In genomic region chr1:53294557-53294956, GRCh38 we compare ENCODE assay signal across 9 cellular contexts. TPM values are rescaled to one million over a fixed set of nuclear protein-coding genes. Genes with fewer than 3 reads are reported as not detected.
DNase-seq lines count a peak whose midpoint lies in the region; ATAC-seq and TF ChIP-seq lines count a peak whose summit lies in the region.
"Had no signal": no experiment of that assay in that cellular context is flagged by ENCODE, and none has a peak within 500 bp of the region (broad histone marks: within the 10 kb centered on the region; RNA-seq: fewer than 3 reads in every experiment).

No MANE protein-coding gene starts in this region.

- H3K27ac Mint-ChIP-seq in MCF 10A (ENCODE audit: low read depth, unreplicated experiment), result peak overlapping the region; percentile 84
- H3K27ac Mint-ChIP-seq in naive thymus-derived CD4-positive, alpha-beta T cell, result peak overlapping the region in 2 of 9 donors; percentile 45 to 89

- no peak for TF ChIP-seq POLR2A in breast epithelium (IDR thresholded peaks at IDR 0.05)

- H3K4me1 ChIP-seq in breast epithelium (no peaks in the 10 kb centered on the region), mucosa of descending colon (ENCODE audit: low read depth) (peaks cover 15% of the 10 kb centered on the region)
- H3K4me1 ChIP-seq in naive thymus-derived CD4-positive, alpha-beta T cell (ENCODE audit: control insufficient read depth in 2 of 2, insufficient read depth in 2 of 2, low read length in 2 of 2), result peaks cover 4 to 27% of the 10 kb centered on the region in 2 donors

- intact Hi-C loops in MCF 10A (cut with micrococcal nuclease) (no loop called here), breast epithelium (cut with DNase I; ENCODE audit: low total_unique reads) (no loop called here), mucosa of descending colon (cut with DNase I, micrococcal nuclease) (no loop called here)
- intact Hi-C loops in naive thymus-derived CD4-positive, alpha-beta T cell (cut with micrococcal nuclease), result loop anchor here (2.0 to 5.0 kb wide), 2 partner anchors 32 to 33 kb away; partner anchors contain the start of gene LRP8 (in 1 of the 2)

- H3K36me3 ChIP-seq in breast epithelium (no peaks in the 10 kb centered on the region), mucosa of descending colon (ENCODE audit: low read depth) (no peaks in the 10 kb centered on the region)
- H3K36me3 ChIP-seq in naive thymus-derived CD4-positive, alpha-beta T cell (ENCODE audit: control insufficient read depth in 2 of 3, insufficient read depth in 3 of 3, low read length in 3 of 3), result no peaks in the 10 kb centered on the region

- H3K9me3 Mint-ChIP-seq in MCF 10A (ENCODE audit: unreplicated experiment), result no peaks in the 10 kb centered on the region
- no peaks in the 10 kb centered on the region for H3K9me3 Mint-ChIP-seq in naive thymus-derived CD4-positive, alpha-beta T cell

- H3K9me3 ChIP-seq in breast epithelium, result no peaks in the 10 kb centered on the region
- H3K9me3 ChIP-seq in naive thymus-derived CD4-positive, alpha-beta T cell (ENCODE audit: control insufficient read depth in 2 of 3, low read length in 3 of 3), result no peaks in the 10 kb centered on the region
- H3K9me3 ChIP-seq in mucosa of descending colon, result no peaks in the 10 kb centered on the region

- no peak for TF ChIP-seq CTCF in MCF 10A (IDR thresholded peaks at IDR 0.05; ENCODE audit: unreplicated experiment)
- TF ChIP-seq CTCF in breast epithelium (IDR thresholded peaks at IDR 0.05), result no peak
- no peak for TF ChIP-seq CTCF in mucosa of descending colon (IDR thresholded peaks at IDR 0.05)

- no peaks in the 10 kb centered on the region for H3K27me3 Mint-ChIP-seq in MCF 10A (ENCODE audit: insufficient read depth, unreplicated experiment)
- H3K27me3 Mint-ChIP-seq in naive thymus-derived CD4-positive, alpha-beta T cell, result no peaks in the 10 kb centered on the region

- POLR2A ChIA-PET in MCF 10A (lab: Yijun Ruan, JAX), result interaction anchor here (1.0 kb wide), 1 partner anchor 10 kb away, joined by 3 read pairs; no protein-coding TSS in a partner anchor
- POLR2A ChIA-PET in naive thymus-derived CD4-positive, alpha-beta T cell (lab: Charles Lee), result no interaction called here

- H3K4me3 Mint-ChIP-seq in MCF 10A (ENCODE audit: unreplicated experiment), result no peak overlapping the region
- H3K4me3 Mint-ChIP-seq in naive thymus-derived CD4-positive, alpha-beta T cell, result peak overlapping the region in 1 of 10 donors; percentile 68

- H3K4me1 Mint-ChIP-seq in MCF 10A (ENCODE audit: insufficient read depth, unreplicated experiment), result peaks cover 19% of the 10 kb centered on the region
- peaks cover 8 to 55% (median 21%) of the 10 kb centered on the region in 7 donors for H3K4me1 Mint-ChIP-seq in naive thymus-derived CD4-positive, alpha-beta T cell

- H3K27ac ChIP-seq in breast epithelium, result peak overlapping the region in 1 of 2 donors; percentile 52
- H3K27ac ChIP-seq in naive thymus-derived CD4-positive, alpha-beta T cell (ENCODE audit: low read depth, low read length), result no peak overlapping the region

- no peaks in the 10 kb centered on the region for H3K27me3 ChIP-seq in breast epithelium
- H3K27me3 ChIP-seq in naive thymus-derived CD4-positive, alpha-beta T cell (ENCODE audit: control insufficient read depth in 2 of 2, insufficient read depth in 2 of 2, low read length in 2 of 2), result no peaks in the 10 kb centered on the region

- H3K4me3 ChIP-seq in breast epithelium (no peak overlapping the region), mucosa of descending colon (no peak overlapping the region)
- no peak overlapping the region for H3K4me3 ChIP-seq in naive thymus-derived CD4-positive, alpha-beta T cell (ENCODE audit: low read length)

- BruUV-seq in MCF 10A (replicated peaks; lab: Mats Ljungman, UMichigan), result no TSS peak

- CTCF ChIA-PET in MCF 10A (lab: Yijun Ruan, JAX), result interaction anchor here (0.6 to 6.2 kb wide), 4 partner anchors 9 to 632 kb away, joined by 3 to 43 read pairs (median 4); no protein-coding TSS in a partner anchor
- CTCF ChIA-PET in naive thymus-derived CD4-positive, alpha-beta T cell (lab: Charles Lee), result interaction anchor here (1.5 kb wide), 1 partner anchor 14 kb away, joined by 3 read pairs; no protein-coding TSS in a partner anchor

- peak; percentile 47 for ATAC-seq in naive thymus-derived CD4-positive, alpha-beta T cell
- ATAC-seq in HG02970 (IDR thresholded peaks at IDR 0.05; ENCODE audit: low FRiP score, unreplicated experiment) (no peak), GM19395 (IDR thresholded peaks at IDR 0.05; ENCODE audit: unreplicated experiment) (no peak), mucosa of descending colon (no peak), HG03460 (IDR thresholded peaks at IDR 0.05; ENCODE audit: unreplicated experiment) (no peak)
- ATAC-seq: left lobe of liver had no signal

- DNase-seq in MCF 10A (ENCODE audit: unreplicated experiment), result peak; percentile 76
- DNase-seq in breast epithelium (ENCODE audit: low spot score in 2 of 2), result no peak
- peak; percentile 15 for DNase-seq in activated T-helper 9 cell treated with anti-CD3 and anti-CD28 coated beads, Interleukin-2, amount 50 U/mL, for 16 hours (ENCODE audit: low read depth)
- DNase-seq in naive thymus-derived CD4-positive, alpha-beta T cell, result peak in 1 of 9 donors; percentile 61
- DNase-seq in mucosa of descending colon, result no peak

- H3K36me3 Mint-ChIP-seq in MCF 10A (ENCODE audit: insufficient read depth, unreplicated experiment), result peaks cover 11% of the 10 kb centered on the region
- H3K36me3 Mint-ChIP-seq in naive thymus-derived CD4-positive, alpha-beta T cell, result no peaks in the 10 kb centered on the region

RNA-seq across cellular contexts. Expression of gene LRP8, which starts 33.3 kb away (rescaled TPM):
- 21.5 and 21.8 TPM in 2 replicates for total RNA-seq in MCF 10A (2022)
- 10 to 100 TPM in 1 of 3 donors, 1 to 10 TPM in 2; 1.6 to 14.7 (median 6.3) TPM for total RNA-seq in breast epithelium
- total RNA-seq in naive thymus-derived CD4-positive, alpha-beta T cell, result 10 to 100 TPM in 2 of 5 experiments, 1 to 10 TPM in 3; 4.3 to 45.8 (median 9.9) TPM
- polyA plus RNA-seq in naive thymus-derived CD4-positive, alpha-beta T cell, result under 1 TPM; 0.64 to 0.92 TPM
- 1 to 10 TPM; 1.3 to 6.5 (median 1.4) TPM for total RNA-seq in mucosa of descending colon

RNA-seq across cellular contexts. Expression of gene MAGOH, which starts 56.2 kb away (rescaled TPM):
- total RNA-seq in MCF 10A (2022) (68.2 and 70.3 TPM in 2 replicates), breast epithelium (10 to 100 TPM; 35.0 to 45.2 (median 37.5) TPM), mucosa of descending colon (10 to 100 TPM; 30.3 to 36.3 (median 34.9) TPM)
- 10 to 100 TPM; 37.7 to 76.7 (median 52.3) TPM for total RNA-seq in naive thymus-derived CD4-positive, alpha-beta T cell
- 100 to 1,000 TPM in 1 of 2 donors, 10 to 100 TPM in 1; 97.2 to 108 TPM for polyA plus RNA-seq in naive thymus-derived CD4-positive, alpha-beta T cell

Comparison
In these comparisons a context has a peak if more than half of its experiments do, and no peak if none do; other contexts are left out.
1. DNase-seq: peak in MCF 10A (single experiment) and activated T-helper 9 cell treated with anti-CD3 and anti-CD28 coated beads, Interleukin-2, amount 50 U/mL, for 16 hours (single experiment); none in breast epithelium (0 of 2) and mucosa of descending colon (0 of 3).
2. intact Hi-C loops: an anchor here in naive thymus-derived CD4-positive, alpha-beta T cell (2.0 to 5.0 kb wide); none called in MCF 10A, breast epithelium and mucosa of descending colon.